ENCODE assay signal across 11 cellular contexts in genomic region chr9:71446081-71446480, GRCh38.
DNase-seq lines count a peak whose midpoint lies in the region; ATAC-seq and TF ChIP-seq lines count a peak whose summit lies in the region.
"Had no signal": no experiment of that assay in that cellular context is flagged by ENCODE, and none has a peak within 500 bp of the region (broad histone marks: within the 10 kb centered on the region; RNA-seq: fewer than 3 reads in every experiment).

No MANE protein-coding gene starts in this region.

- H3K9ac ChIP-seq in IMR-90 (ENCODE audit: low read depth, low read length) (no peak overlapping the region), PC-3 (ENCODE audit: low read length) (no peak overlapping the region)

- POLR2A ChIA-PET in IMR-90 (lab: Charles Lee; ENCODE audit: unreplicated experiment), result no interaction called here
- POLR2A ChIA-PET in naive thymus-derived CD8-positive, alpha-beta T cell (lab: Charles Lee), result no interaction called here
- POLR2A ChIA-PET in PC-3 (lab: Charles Lee; ENCODE audit: unreplicated experiment), result no interaction called here

- DNase-seq in COLO668 (lab: John Stamatoyannopoulos, UW; ENCODE audit: unreplicated experiment) (peak; percentile 46), IMR-90 (no peak), dorsolateral prefrontal cortex (peak in 1 of 10 donors; percentile 30), PC-3 (no peak)
- DNase-seq in naive thymus-derived CD8-positive, alpha-beta T cell, result no peak
- DNase-seq: effector CD8-positive, alpha-beta T cell had no signal

- peaks cover 4% of the 10 kb centered on the region for H3K27me3 ChIP-seq in IMR-90 (ENCODE audit: control insufficient read depth, insufficient read depth, low read length)
- H3K27me3 ChIP-seq in dorsolateral prefrontal cortex, result peaks cover 0 to 66% (median 10%) of the 10 kb centered on the region in 45 donors
- peaks cover 44% of the 10 kb centered on the region for H3K27me3 ChIP-seq in PC-3 (ENCODE audit: low read length)

- H3K27ac ChIP-seq in IMR-90 (ENCODE audit: insufficient read depth, low read length), result no peak overlapping the region
- peak overlapping the region in 1 of 59 donors; percentile 38 for H3K27ac ChIP-seq in dorsolateral prefrontal cortex
- no peak overlapping the region for H3K27ac ChIP-seq in PC-3 (ENCODE audit: low read length)
- H3K27ac ChIP-seq: skin epidermis had no signal

- no peak overlapping the region for H4K91ac ChIP-seq in IMR-90 (ENCODE audit: insufficient read depth, low read depth, low read length)

- H3K4me1 Mint-ChIP-seq in naive thymus-derived CD8-positive, alpha-beta T cell, result peaks cover 2 to 8% (median 5%) of the 10 kb centered on the region in 4 donors

- H3K4me1 ChIP-seq in IMR-90 (ENCODE audit: control insufficient read depth, insufficient read depth, low read length) (no peaks in the 10 kb centered on the region), PC-3 (ENCODE audit: insufficient read depth, low read length) (no peaks in the 10 kb centered on the region)

- H3K14ac ChIP-seq in IMR-90 (replicated peaks; ENCODE audit: low read depth, low read length), result no peak overlapping the region

- no peaks in the 10 kb centered on the region for H3K79me2 ChIP-seq in PC-3 (ENCODE audit: low read length)

- TF ChIP-seq CTCF in IMR-90 (conservative IDR thresholded peaks at IDR 0.05; ENCODE audit: low read depth, low read length) (no peak), dorsolateral prefrontal cortex (IDR thresholded peaks at IDR 0.05 in 54 of 56, conservative IDR thresholded peaks at IDR 0.05 in 2 of 56; ENCODE audit: low read depth in 1 of 56, partially characterized antibody in 56 of 56) (no peak), PC-3 (conservative IDR thresholded peaks at IDR 0.05; ENCODE audit: low read depth, low read length) (no peak)

- no peak overlapping the region for H3K4me3 ChIP-seq in IMR-90 (ENCODE audit: insufficient read depth, low read depth, low read length)
- H3K4me3 ChIP-seq in dorsolateral prefrontal cortex, result peak overlapping the region; percentile 20 to 75 (median 58)
- no peak overlapping the region for H3K4me3 ChIP-seq in PC-3 (ENCODE audit: low read length)

- H3F3A ChIP-seq in PC-3 (ENCODE audit: low read length, unreplicated experiment), result no peaks in the 10 kb centered on the region

- no peak for TF ChIP-seq RAD21 in IMR-90 (IDR thresholded peaks at IDR 0.05; ENCODE audit: low read length)

- peak overlapping the region in 7 of 10 donors; percentile 1 to 48 (median 14) for H3K4me3 Mint-ChIP-seq in naive thymus-derived CD8-positive, alpha-beta T cell

- H3K4me2 ChIP-seq in IMR-90 (ENCODE audit: low read depth, low read length), result 0 out of 2 replicates have a peak overlapping the region, but pooled peaks have one; percentile 93
- H3K4me2 ChIP-seq in PC-3 (ENCODE audit: low read length), result no peak overlapping the region

- no peak overlapping the region for H2BK5ac ChIP-seq in IMR-90 (ENCODE audit: low read depth, low read length, poor library complexity, severe bottlenecking)

- no peak overlapping the region for H2BK15ac ChIP-seq in IMR-90 (ENCODE audit: low read depth, low read length)

- no peak overlapping the region for H2AK9ac ChIP-seq in IMR-90 (replicated peaks; ENCODE audit: low read depth, low read length, poor library complexity)

- no peaks in the 10 kb centered on the region; the same call in 1 of the 2 replicates for H4K20me1 ChIP-seq in IMR-90 (ENCODE audit: insufficient read depth, low read length)
- no peaks in the 10 kb centered on the region for H4K20me1 ChIP-seq in PC-3 (ENCODE audit: low read length)

- no peak overlapping the region for H4K8ac ChIP-seq in IMR-90 (ENCODE audit: low read depth in 2 of 2, low read length in 2 of 2)

- no peak overlapping the region for H3K27ac Mint-ChIP-seq in naive thymus-derived CD8-positive, alpha-beta T cell
- H3K27ac Mint-ChIP-seq: stimulated activated naive B cell treated with anti-CD40 and anti-IgM and Interleukin-4, amounts not matched to agents 10 μg/mL and 1 μg/mL and 100 μg/mL, for 72 hours had no signal

- no peak overlapping the region for H4K5ac ChIP-seq in IMR-90 (ENCODE audit: low read depth, low read length)

- H3K56ac ChIP-seq in IMR-90 (ENCODE audit: extremely low read depth, insufficient read depth, low read length), result no peak overlapping the region

- H2BK20ac ChIP-seq in IMR-90 (ENCODE audit: low read depth, low read length), result no peak overlapping the region

- H3K9me3 ChIP-seq in IMR-90 (ENCODE audit: control insufficient read depth, insufficient read depth, low read length), result no peaks in the 10 kb centered on the region
- H3K9me3 ChIP-seq in PC-3 (ENCODE audit: low read length), result no peaks in the 10 kb centered on the region

- TF ChIP-seq POLR2A in IMR-90 (IDR thresholded peaks at IDR 0.05; ENCODE audit: low read depth, low read length), result no peak

- H2AK5ac ChIP-seq in IMR-90 (ENCODE audit: low read depth, low read length), result no peak overlapping the region

- no peak for ATAC-seq in IMR-90 (ENCODE audit: low read depth)
- ATAC-seq in naive thymus-derived CD8-positive, alpha-beta T cell, result no peak
- no peak for ATAC-seq in GM21529 (IDR thresholded peaks at IDR 0.05; ENCODE audit: unreplicated experiment)
- ATAC-seq in HG02763 (IDR thresholded peaks at IDR 0.05; ENCODE audit: unreplicated experiment), result no peak
- no peak for ATAC-seq in PC-3
- no peak for ATAC-seq in HG02610 (IDR thresholded peaks at IDR 0.05; ENCODE audit: unreplicated experiment)

- peaks cover 26 to 68% (median 44%) of the 10 kb centered on the region in 5 donors for H3K27me3 Mint-ChIP-seq in naive thymus-derived CD8-positive, alpha-beta T cell

- no peaks in the 10 kb centered on the region for H3K36me3 ChIP-seq in IMR-90 (ENCODE audit: control insufficient read depth, insufficient read depth, low read length)
- no peaks in the 10 kb centered on the region for H3K36me3 ChIP-seq in PC-3 (ENCODE audit: low read depth, low read length)

- WGBS in IMR-90 (ENCODE audit: extremely low coverage in 2 of 2, insufficient read length in 1 of 2), 2 experiments, result no CpG with 5 or more reads among the region's 16 CpGs

- CTCF ChIA-PET in IMR-90 (lab: Yijun Ruan, JAX), result no interaction called here
- CTCF ChIA-PET in PC-3 (lab: Charles Lee), result no interaction called here

- H2AFZ ChIP-seq in IMR-90 (replicated peaks; ENCODE audit: low read length, poor library complexity), result no peak overlapping the region
- no peak overlapping the region for H2AFZ ChIP-seq in PC-3 (ENCODE audit: low read length)

- H3K9me3 Mint-ChIP-seq in naive thymus-derived CD8-positive, alpha-beta T cell, result peaks cover 0 to 9% (median 6%) of the 10 kb centered on the region in 9 donors

- peaks cover 0 to 8% (median 0%) of the 10 kb centered on the region in 3 donors for H3K36me3 Mint-ChIP-seq in naive thymus-derived CD8-positive, alpha-beta T cell
- H3K36me3 Mint-ChIP-seq: stimulated activated naive B cell treated with anti-CD40 and anti-IgM and Interleukin-4, amounts not matched to agents 10 μg/mL and 1 μg/mL and 100 μg/mL, for 72 hours had no signal

- no peak overlapping the region for H3K4ac ChIP-seq in IMR-90 (ENCODE audit: low read depth, low read length)

- H2BK120ac ChIP-seq in IMR-90 (ENCODE audit: low read depth, low read length), result no peak overlapping the region

- no peaks in the 10 kb centered on the region for H3K9me2 ChIP-seq in PC-3 (replicated peaks; ENCODE audit: low read length)

- dilution Hi-C loops in IMR-90 (cut with HindIII; ENCODE audit: low sequenced_read_pairs, unreplicated experiment), result no loop called here

- BruUV-seq in IMR-90 (replicated peaks; lab: Mats Ljungman, UMichigan), result no TSS peak
- no TSS peak for BruUV-seq in PC-3 (replicated peaks; lab: Mats Ljungman, UMichigan)

- no peaks in the 10 kb centered on the region for H3K9me1 ChIP-seq in IMR-90 (ENCODE audit: insufficient read depth, low read length)

- in situ Hi-C loops in IMR-90 (cut with MboI; ENCODE audit: low sequenced_read_pairs), result no loop called here

- H3K79me1 ChIP-seq in IMR-90 (ENCODE audit: low read depth in 1 of 2, low read length in 2 of 2), result no peaks in the 10 kb centered on the region

- H3K23ac ChIP-seq in IMR-90 (ENCODE audit: low read depth, low read length), result no peak overlapping the region

- intact Hi-C loops in IMR-90 (cut with micrococcal nuclease), result no loop called here
- intact Hi-C loops in dorsolateral prefrontal cortex (cut with DNase I), result no loop called here
- intact Hi-C loops in PC-3 (cut with micrococcal nuclease), result no loop called here

- H3K18ac ChIP-seq in IMR-90 (ENCODE audit: low read depth, low read length), result no peak overlapping the region

TF ChIP-seq in IMR-90, 13 proteins besides CTCF, POLR2A, EP300 and RAD21:
- no peak for TF ChIP-seq CHD1 (IDR thresholded peaks at IDR 0.05; ENCODE audit: low read depth, low read length)
- no peak for TF ChIP-seq USF2 (IDR thresholded peaks at IDR 0.05; ENCODE audit: low read depth, low read length)
- TF ChIP-seq MAZ (IDR thresholded peaks at IDR 0.05; ENCODE audit: borderline replicate concordance, low read depth, low read length), result no peak
- no peak for TF ChIP-seq NFE2L2 (IDR thresholded peaks at IDR 0.05; ENCODE audit: low read depth, low read length)
- no peak for TF ChIP-seq MAFK (IDR thresholded peaks at IDR 0.05; ENCODE audit: low read depth, low read length)
- TF ChIP-seq FOS (IDR thresholded peaks at IDR 0.05; ENCODE audit: low read depth, low read length), result no peak
- TF ChIP-seq, protein P1, sequence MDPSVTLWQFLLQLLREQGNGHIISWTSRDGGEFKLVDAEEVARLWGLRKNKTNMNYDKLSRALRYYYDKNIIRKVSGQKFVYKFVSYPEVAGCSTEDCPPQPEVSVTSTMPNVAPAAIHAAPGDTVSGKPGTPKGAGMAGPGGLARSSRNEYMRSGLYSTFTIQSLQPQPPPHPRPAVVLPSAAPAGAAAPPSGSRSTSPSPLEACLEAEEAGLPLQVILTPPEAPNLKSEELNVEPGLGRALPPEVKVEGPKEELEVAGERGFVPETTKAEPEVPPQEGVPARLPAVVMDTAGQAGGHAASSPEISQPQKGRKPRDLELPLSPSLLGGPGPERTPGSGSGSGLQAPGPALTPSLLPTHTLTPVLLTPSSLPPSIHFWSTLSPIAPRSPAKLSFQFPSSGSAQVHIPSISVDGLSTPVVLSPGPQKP (IDR thresholded peaks at IDR 0.05; ENCODE audit: borderline replicate concordance, low read depth, low read length), result no peak
- TF ChIP-seq SMC3 (IDR thresholded peaks at IDR 0.05; ENCODE audit: low read depth, low read length), result no peak
- TF ChIP-seq MXI1 (IDR thresholded peaks at IDR 0.05; ENCODE audit: borderline replicate concordance, low read depth, low read length), result no peak
- TF ChIP-seq RCOR1 (IDR thresholded peaks at IDR 0.05; ENCODE audit: insufficient replicate concordance, low read length), result no peak

Comparison
In these comparisons a context has a peak if more than half of its experiments do, and no peak if none do; other contexts are left out.
1. H3K4me3 ChIP-seq: peak in dorsolateral prefrontal cortex (59 of 59); none in IMR-90 (single experiment) and PC-3 (single experiment).